8 cellular contexts compared by ENCODE assay signal in genomic region chr2:73292906-73293533, GRCh38. TPM values are rescaled to one million over a fixed set of nuclear protein-coding genes. Genes with fewer than 3 reads are reported as not detected.
DNase-seq lines count a peak whose midpoint lies in the region; ATAC-seq and TF ChIP-seq lines count a peak whose summit lies in the region.

No MANE protein-coding gene starts in this region.

- TF ChIP-seq POLR2A in gastroesophageal sphincter (IDR thresholded peaks at IDR 0.05): no peak

- peak overlapping the region; percentile 78; the same call in 1 of the 2 replicates for H2AFZ ChIP-seq in GM23338

- H3F3A ChIP-seq in GM23338 (replicated peaks; ENCODE audit: low read depth): peaks cover 9% of the 10 kb centered on the region

- H3K27me3 Mint-ChIP-seq in GM23338 (ENCODE audit: insufficient read depth, low read depth, poor library complexity): peaks cover 69% of the 10 kb centered on the region

- no peak for TF ChIP-seq CTCF in AG04450 (IDR thresholded peaks at IDR 0.05; ENCODE audit: low read depth, low read length)
- 0 out of 4 replicates have a peak, but pooled peaks of 1 of the 2 experiments have one; percentile 6 for TF ChIP-seq CTCF in GM23338 (conservative IDR thresholded peaks at IDR 0.05; ENCODE audit: low read depth in 2 of 2)
- TF ChIP-seq CTCF in gastroesophageal sphincter (IDR thresholded peaks at IDR 0.05): no peak

- H3K4me3 ChIP-seq in AG04450 (ENCODE audit: low read depth, low read length): peak overlapping the region; percentile 54
- H3K4me3 ChIP-seq in GM23338: peak overlapping the region; percentile 67
- peak overlapping the region; percentile 23 to 49 for H3K4me3 ChIP-seq in gastroesophageal sphincter

- no peak for DNase-seq in AG04450 (ENCODE audit: low read depth, low spot score)
- peak; percentile 48 for DNase-seq in GM23338 (ENCODE audit: low spot score)
- peak; percentile 2 to 4 for DNase-seq in activated CD4-positive, alpha-beta T cell treated with anti-CD3 and anti-CD28 coated beads, Interleukin-2, amount 50 U/mL, for 4 hours
- peak; percentile 31 for DNase-seq in stimulated activated CD4-positive, alpha-beta T cell treated with anti-CD3 and anti-CD28 coated beads, Interleukin-15, amount 100 ng/mL, for 24 hours
- no peak for DNase-seq in activated gamma-delta T cell (lab: John Stamatoyannopoulos, UW)
- DNase-seq in Kasumi-1 (lab: John Stamatoyannopoulos, UW): no peak

- H3K27ac Mint-ChIP-seq in GM23338: no peak overlapping the region

- H3K36me3 ChIP-seq in GM23338 (ENCODE audit: insufficient read depth): no peaks in the 10 kb centered on the region
- no peaks in the 10 kb centered on the region for H3K36me3 ChIP-seq in gastroesophageal sphincter

- H3K4me3 Mint-ChIP-seq in GM23338: peak overlapping the region; percentile 75

- no peaks in the 10 kb centered on the region for H3K79me2 ChIP-seq in GM23338 (replicated peaks; ENCODE audit: insufficient read depth)

- CTCF ChIA-PET in AG04450 (lab: Charles Lee): no interaction called here

- no peaks in the 10 kb centered on the region for H3K9me3 Mint-ChIP-seq in GM23338

- no peak overlapping the region for H3K27ac ChIP-seq in AG04450 (ENCODE audit: low read depth, low read length)
- H3K27ac ChIP-seq in GM23338 (ENCODE audit: low read depth): no peak overlapping the region
- no peak overlapping the region for H3K27ac ChIP-seq in gastroesophageal sphincter

- H3K9me3 ChIP-seq in AG04450 (ENCODE audit: control insufficient read depth, insufficient read depth, low read length): no peaks in the 10 kb centered on the region; the same call in 1 of the 2 replicates
- H3K9me3 ChIP-seq in gastroesophageal sphincter: no peaks in the 10 kb centered on the region

- H4K20me1 ChIP-seq in GM23338 (replicated peaks; ENCODE audit: insufficient read depth): peaks cover 5% of the 10 kb centered on the region

- 6% methylated on average over 7 of the region's 64 CpGs; no CpG with 5 or more reads in 1 of the 2 donors for WGBS in gastroesophageal sphincter (ENCODE audit: low coverage in 1 of 2), 2 donors

- H3K4me2 ChIP-seq in GM23338: peak overlapping the region; percentile 89

- H3K4me1 ChIP-seq in GM23338 (ENCODE audit: insufficient read depth) (peaks cover 12% of the 10 kb centered on the region; the same call in 1 of the 2 replicates), gastroesophageal sphincter (peaks cover 0 to 31% (median 10%) of the 10 kb centered on the region in 3 donors)

- no peaks in the 10 kb centered on the region for H3K36me3 Mint-ChIP-seq in GM23338 (ENCODE audit: low read depth)

- no peak for TF ChIP-seq EP300 in gastroesophageal sphincter (IDR thresholded peaks at IDR 0.05)

- POLR2A ChIA-PET in AG04450 (lab: Yijun Ruan, JAX): no interaction called here

- H3K4me1 Mint-ChIP-seq in GM23338: peaks cover 19% of the 10 kb centered on the region

- H3K27me3 ChIP-seq in AG04450 (ENCODE audit: control insufficient read depth, insufficient read depth, low read length) (peaks cover 66% of the 10 kb centered on the region), GM23338 (ENCODE audit: insufficient read depth) (peaks cover 98% of the 10 kb centered on the region), gastroesophageal sphincter (peaks cover 100% of the 10 kb centered on the region)

- H3K9me2 ChIP-seq in GM23338 (ENCODE audit: insufficient read depth): no peaks in the 10 kb centered on the region

- ATAC-seq in GM23338 (peak; percentile 13), gastroesophageal sphincter (no peak), HG02884 (IDR thresholded peaks at IDR 0.05; ENCODE audit: unreplicated experiment) (no peak)

TF ChIP-seq in GM23338, 12 proteins besides CTCF, POLR2A, EP300 and RAD21:
- TF ChIP-seq EZH2 (IDR thresholded peaks at IDR 0.05; ENCODE audit: low read depth, unreplicated experiment): peak; percentile 88
- no peak for TF ChIP-seq NANOG (IDR thresholded peaks at IDR 0.05; ENCODE audit: borderline replicate concordance)

RNA-seq across cellular contexts. Expression of gene EGR4, which starts 0.3 kb away (rescaled TPM):
- polyA plus RNA-seq in AG04450 (2011; rRNA removed): not detected in 2 replicates
- not detected in 2 replicates for polyA minus RNA-seq in AG04450 (2011; rRNA and poly(A)+ RNA removed)
- not detected in 2 replicates for total RNA-seq in GM23338 (2014; rRNA removed; shearing (Covaris generic))
- 0.23 TPM in 1 of 2 replicates, not detected in the other for polyA plus RNA-seq in GM23338 (2016; fragmentation: Nextera tagmentation; extraction: Ambion mirVana)
- total RNA-seq in gastroesophageal sphincter: not detected

RNA-seq across cellular contexts. Expression of gene FBXO41, which starts 8.7 kb away (rescaled TPM):
- 2.5 and 2.7 TPM in 2 replicates for polyA plus RNA-seq in AG04450 (2011; rRNA removed)
- 4.0 and 4.4 TPM in 2 replicates for polyA minus RNA-seq in AG04450 (2011; rRNA and poly(A)+ RNA removed)
- 13.8 and 16.5 TPM in 2 replicates for total RNA-seq in GM23338 (2014; rRNA removed; shearing (Covaris generic))
- polyA plus RNA-seq in GM23338 (2016; fragmentation: Nextera tagmentation; extraction: Ambion mirVana): 3.1 and 3.5 TPM in 2 replicates
- 1 to 10 TPM; 2.2 to 5.4 (median 4.0) TPM for total RNA-seq in gastroesophageal sphincter

RNA-seq across cellular contexts. Expression of gene CCT7, which starts 58.9 kb away (rescaled TPM):
- polyA plus RNA-seq in AG04450 (2011; rRNA removed) (303 and 331 TPM in 2 replicates), GM23338 (2016; fragmentation: Nextera tagmentation; extraction: Ambion mirVana) (269 and 287 TPM in 2 replicates)
- polyA minus RNA-seq in AG04450 (2011; rRNA and poly(A)+ RNA removed): 289 and 344 TPM in 2 replicates
- 516 and 642 TPM in 2 replicates for total RNA-seq in GM23338 (2014; rRNA removed; shearing (Covaris generic))
- 100 to 1,000 TPM; 221 to 258 (median 240) TPM for total RNA-seq in gastroesophageal sphincter

RNA-seq across cellular contexts. Expression of gene PRADC1, which starts 60.0 kb away (rescaled TPM):
- 11.6 and 12.0 TPM in 2 replicates for polyA plus RNA-seq in AG04450 (2011; rRNA removed)
- polyA minus RNA-seq in AG04450 (2011; rRNA and poly(A)+ RNA removed): 9.1 and 10.9 TPM in 2 replicates
- total RNA-seq in GM23338 (2014; rRNA removed; shearing (Covaris generic)): 6.5 and 8.6 TPM in 2 replicates
- polyA plus RNA-seq in GM23338 (2016; fragmentation: Nextera tagmentation; extraction: Ambion mirVana): 6.8 and 8.3 TPM in 2 replicates
- total RNA-seq in gastroesophageal sphincter: 10 to 100 TPM; 21.7 to 37.5 (median 30.2) TPM

Comparison
In these comparisons a context has a peak if more than half of its experiments do, and no peak if none do; other contexts are left out.
1. DNase-seq: peak in GM23338 (single experiment), activated CD4-positive, alpha-beta T cell treated with anti-CD3 and anti-CD28 coated beads, Interleukin-2, amount 50 U/mL, for 4 hours (2 of 2) and stimulated activated CD4-positive, alpha-beta T cell treated with anti-CD3 and anti-CD28 coated beads, Interleukin-15, amount 100 ng/mL, for 24 hours (single experiment); none in AG04450 (single experiment), activated gamma-delta T cell (single experiment) and Kasumi-1 (0 of 2).
2. Peak in every context shown above with its lines, with median percentiles within 50 percentile points of each other: H3K4me3 ChIP-seq.